8 cellular contexts compared by ENCODE assay signal in the genomic region with DNA sequence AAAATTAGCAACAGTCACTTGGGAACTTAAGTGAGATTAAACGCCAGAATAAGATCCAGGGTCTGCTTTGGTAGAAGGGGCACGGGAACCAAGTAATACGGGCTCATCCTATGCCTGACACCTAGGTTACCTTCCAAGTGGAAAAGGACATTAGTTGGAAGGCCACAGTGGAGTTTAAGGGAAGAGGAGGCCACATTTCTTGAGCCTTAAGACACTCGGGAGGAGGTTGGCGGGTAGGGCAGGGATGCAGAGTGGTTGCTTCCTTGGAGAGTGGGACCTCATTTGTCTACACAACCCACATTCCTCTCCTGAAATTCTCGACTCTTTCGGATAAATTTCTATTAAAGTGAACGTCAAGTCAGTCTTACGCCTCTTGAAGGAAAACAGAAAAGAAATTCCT. TPM values are rescaled to one million over a fixed set of nuclear protein-coding genes. Genes with fewer than 3 reads are reported as not detected.
DNase-seq lines count a peak whose midpoint lies in the region; ATAC-seq and TF ChIP-seq lines count a peak whose summit lies in the region.

No MANE protein-coding gene starts in this region.

- peak overlapping the region; percentile 65 for H3K4me3 ChIP-seq in retinal pigment epithelial cell (ENCODE audit: low read length)
- no peak overlapping the region for H3K4me3 ChIP-seq in aorta (ENCODE audit: low read length in 2 of 2)

- no peaks in the 10 kb centered on the region for H3K9me3 Mint-ChIP-seq in Calu3 (ENCODE audit: low read depth, unreplicated experiment)
- peaks cover 5% of the 10 kb centered on the region for H3K9me3 Mint-ChIP-seq in activated CD8-positive, alpha-beta T cell treated with anti-CD3 and anti-CD28 coated beads for 36 hours
- peaks cover 3% of the 10 kb centered on the region for H3K9me3 Mint-ChIP-seq in glutamatergic neuron (ENCODE audit: unreplicated experiment)

- in situ Hi-C loops in G401 (cut with HindIII; ENCODE audit: low sequenced_read_pairs), result no loop called here

- H3K27ac Mint-ChIP-seq in Calu3 (ENCODE audit: unreplicated experiment) (peak overlapping the region; percentile 75), glutamatergic neuron (ENCODE audit: unreplicated experiment) (no peak overlapping the region)
- H3K27ac Mint-ChIP-seq in activated CD8-positive, alpha-beta T cell treated with anti-CD3 and anti-CD28 coated beads for 36 hours, result no peak overlapping the region

- no peak for TF ChIP-seq CTCF in Calu3 (IDR thresholded peaks at IDR 0.05; ENCODE audit: unreplicated experiment)
- no peak for TF ChIP-seq CTCF in activated CD8-positive, alpha-beta T cell treated with anti-CD3 and anti-CD28 coated beads for 36 hours (IDR thresholded peaks at IDR 0.05)
- TF ChIP-seq CTCF in glutamatergic neuron (IDR thresholded peaks at IDR 0.05; ENCODE audit: partially characterized antibody, unreplicated experiment), result no peak
- TF ChIP-seq CTCF in retinal pigment epithelial cell (conservative IDR thresholded peaks at IDR 0.05; ENCODE audit: low read depth, low read length), result no peak

- H3K4me3 Mint-ChIP-seq in Calu3 (ENCODE audit: low read depth, unreplicated experiment), result peak overlapping the region; percentile 71
- peak overlapping the region; percentile 79 for H3K4me3 Mint-ChIP-seq in activated CD8-positive, alpha-beta T cell treated with anti-CD3 and anti-CD28 coated beads for 36 hours
- peak overlapping the region; percentile 84 for H3K4me3 Mint-ChIP-seq in glutamatergic neuron (ENCODE audit: unreplicated experiment)

- POLR2A ChIA-PET in activated CD8-positive, alpha-beta T cell treated with anti-CD3 and anti-CD28 coated beads for 36 hours (lab: Charles Lee), result interaction anchor here (0.8 kb wide), 1 partner anchor 391 kb away, joined by 3 read pairs; no protein-coding TSS in a partner anchor

- no peaks in the 10 kb centered on the region for H3K27me3 Mint-ChIP-seq in Calu3 (ENCODE audit: unreplicated experiment)
- H3K27me3 Mint-ChIP-seq in activated CD8-positive, alpha-beta T cell treated with anti-CD3 and anti-CD28 coated beads for 36 hours, result no peaks in the 10 kb centered on the region
- H3K27me3 Mint-ChIP-seq in glutamatergic neuron (ENCODE audit: unreplicated experiment), result no peaks in the 10 kb centered on the region

- no peaks in the 10 kb centered on the region for H3K4me1 ChIP-seq in aorta (ENCODE audit: control insufficient read depth in 1 of 2, insufficient read depth in 2 of 2, low read length in 2 of 2)

- CTCF ChIA-PET in Calu3 (lab: Charles Lee), result interaction anchor here (0.7 to 1.5 kb wide), 3 partner anchors 11 to 30 kb away, joined by 3 to 4 read pairs (median 3); no protein-coding TSS in a partner anchor
- CTCF ChIA-PET in activated CD8-positive, alpha-beta T cell treated with anti-CD3 and anti-CD28 coated beads for 36 hours (lab: Charles Lee), result interaction anchor here (1.0 to 3.3 kb wide), 3 partner anchors 11 to 410 kb away, joined by 3 to 12 read pairs (median 4); no protein-coding TSS in a partner anchor

- no peaks in the 10 kb centered on the region for H3K27me3 ChIP-seq in aorta (ENCODE audit: control insufficient read depth in 1 of 2, insufficient read depth in 2 of 2, low read length in 1 of 2)

- H3K4me1 Mint-ChIP-seq in Calu3 (ENCODE audit: low read depth, unreplicated experiment) (no peaks in the 10 kb centered on the region), glutamatergic neuron (ENCODE audit: low read depth, unreplicated experiment) (no peaks in the 10 kb centered on the region)
- H3K4me1 Mint-ChIP-seq in activated CD8-positive, alpha-beta T cell treated with anti-CD3 and anti-CD28 coated beads for 36 hours (ENCODE audit: low read depth), result peaks cover 20% of the 10 kb centered on the region

- peaks cover 6% of the 10 kb centered on the region for H3K36me3 Mint-ChIP-seq in Calu3 (ENCODE audit: insufficient read depth, unreplicated experiment)
- H3K36me3 Mint-ChIP-seq in activated CD8-positive, alpha-beta T cell treated with anti-CD3 and anti-CD28 coated beads for 36 hours (ENCODE audit: low read depth), result peaks cover 4% of the 10 kb centered on the region
- H3K36me3 Mint-ChIP-seq in glutamatergic neuron (ENCODE audit: unreplicated experiment), result no peaks in the 10 kb centered on the region

- no peaks in the 10 kb centered on the region for H3K36me3 ChIP-seq in aorta (ENCODE audit: control insufficient read depth in 1 of 2, insufficient read depth in 2 of 2, low read length in 1 of 2)

- no peak overlapping the region for H3K27ac ChIP-seq in aorta (ENCODE audit: low read depth in 1 of 2, low read length in 2 of 2)

- 48 to 52% methylated on average over 9 of the region's 9 CpGs for WGBS in aorta, 2 donors

- H3K9me3 ChIP-seq in aorta (ENCODE audit: control insufficient read depth, low read length), result peaks cover 1% of the 10 kb centered on the region

- BruUV-seq in Calu3 (replicated peaks; lab: Mats Ljungman, UMichigan), result no TSS peak

- intact Hi-C loops in Calu3 (cut with micrococcal nuclease; ENCODE audit: unreplicated experiment) (loop anchor here (5.0 kb wide), 1 partner anchor 102 kb away; no protein-coding TSS in a partner anchor), aorta (cut with DNase I) (no loop called here)
- intact Hi-C loops in activated CD8-positive, alpha-beta T cell treated with anti-CD3 and anti-CD28 coated beads for 36 hours (cut with micrococcal nuclease), result no loop called here

- no peak for ATAC-seq in activated CD8-positive, alpha-beta T cell treated with anti-CD3 and anti-CD28 coated beads for 36 hours
- ATAC-seq in aorta (ENCODE audit: low FRiP score), result no peak

- DNase-seq in Calu3, result no peak
- no peak for DNase-seq in activated CD8-positive, alpha-beta T cell treated with anti-CD3 and anti-CD28 coated beads for 36 hours
- no peak for DNase-seq in glutamatergic neuron
- no peak for DNase-seq in retinal pigment epithelial cell (ENCODE audit: low read depth)
- no peak for DNase-seq in G401 (ENCODE audit: low spot score)
- no peak for DNase-seq in NK-92 (lab: John Stamatoyannopoulos, UW; ENCODE audit: unreplicated experiment)
- no peak for DNase-seq in aorta
- no peak for DNase-seq in dedifferentiated amniotic fluid mesenchymal stem cell (ENCODE audit: extremely low spot score)

RNA-seq across cellular contexts. Expression of gene DNAH6, which starts 0.5 kb away (rescaled TPM):
- total RNA-seq in Calu3 (2022) (0.95 and 1.3 TPM in 2 replicates), glutamatergic neuron (ENCODE audit: unreplicated experiment) (0.86 TPM), aorta (under 1 TPM; 0.42 to 0.78 TPM)
- 1 to 10 TPM in 1 of 2 experiments, under 1 TPM in 1; 0.90 to 1.3 TPM for total RNA-seq in activated CD8-positive, alpha-beta T cell treated with anti-CD3 and anti-CD28 coated beads for 36 hours
- total RNA-seq in G401 (2014; rRNA removed; shearing (Covaris generic)), result under 0.01 TPM in 2 replicates
- polyA plus RNA-seq in aorta, result 1 to 10 TPM in 1 of 2 donors, under 1 TPM in 1; 0.08 to 5.0 TPM

RNA-seq across cellular contexts. Expression of gene SUCLG1, which starts 56.7 kb away (rescaled TPM):
- 72.3 and 78.9 TPM in 2 replicates for total RNA-seq in Calu3 (2022)
- total RNA-seq in activated CD8-positive, alpha-beta T cell treated with anti-CD3 and anti-CD28 coated beads for 36 hours, result 10 to 100 TPM; 69.0 to 69.1 TPM
- 68.5 TPM for total RNA-seq in glutamatergic neuron (ENCODE audit: unreplicated experiment)
- total RNA-seq in G401 (2014; rRNA removed; shearing (Covaris generic)), result 33.3 and 49.6 TPM in 2 replicates
- total RNA-seq in aorta, result 10 to 100 TPM; 44.7 to 48.8 TPM
- 100 to 1,000 TPM in 1 of 2 donors, 10 to 100 TPM in 1; 51.9 to 117 TPM for polyA plus RNA-seq in aorta
